In genomic region chr1:168698453-168698852, GRCh38 we compare ENCODE assay signal across 1 cellular context.
TF ChIP-seq lines count a peak whose summit lies in the region.

No MANE protein-coding gene starts in this region.

TF ChIP-seq in HepG2, 621 proteins besides CTCF, POLR2A, EP300 and RAD21 (continued from another document):
- TF ChIP-seq SNAPC4 (CRISPR knock-in tag; IDR thresholded peaks at IDR 0.05) (peak; percentile 99), SNAPC2 (CRISPR knock-in tag; IDR thresholded peaks at IDR 0.05) (peak; percentile 99), SNAPC5 (CRISPR knock-in tag; IDR thresholded peaks at IDR 0.05; ENCODE audit: borderline replicate concordance) (peak; percentile 94)
